ENCODE assay signal across 24 cellular contexts in the genomic region with DNA sequence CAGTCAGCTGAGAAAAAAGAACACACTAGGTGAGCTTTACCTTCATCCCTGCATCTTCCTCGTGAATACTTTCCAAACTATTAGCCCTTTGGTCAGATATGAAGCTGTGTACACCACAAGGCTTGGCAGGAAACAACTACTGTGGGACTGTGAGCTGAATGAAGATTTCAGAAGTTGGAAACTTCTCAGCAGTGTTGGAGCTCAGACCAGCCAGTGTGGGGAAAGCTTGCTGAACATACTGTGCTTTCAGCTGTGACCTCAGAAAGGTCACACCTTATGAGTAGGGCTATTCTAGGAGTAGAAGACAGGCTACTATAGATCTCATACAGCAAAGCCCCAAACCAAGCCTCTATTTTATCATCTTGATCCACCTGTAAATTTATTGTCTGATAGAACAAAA.
DNase-seq lines count a peak whose midpoint lies in the region; ATAC-seq and TF ChIP-seq lines count a peak whose summit lies in the region.
"Had no signal": no experiment of that assay in that cellular context is flagged by ENCODE, and none has a peak within 500 bp of the region (broad histone marks: within the 10 kb centered on the region; RNA-seq: fewer than 3 reads in every experiment).

No MANE protein-coding gene starts in this region.

- WGBS in right cardiac atrium: 41% methylated on average over 1 of the region's 1 CpG

- ATAC-seq in Right ventricle myocardium superior (ENCODE audit: poor library complexity) (peak; percentile 86), right cardiac atrium (peak; percentile 23 to 68), GM21381 (IDR thresholded peaks at IDR 0.05; ENCODE audit: unreplicated experiment) (no peak)
- ATAC-seq: CD8-positive, alpha-beta T cell; GM23338; HepG2 had no signal

- H3K27ac ChIP-seq in left ventricle myocardium inferior (replicated peaks) (no peak overlapping the region), right cardiac atrium (ENCODE audit: low read length) (no peak overlapping the region)
- H3K27ac ChIP-seq: HL-60 had no signal

- H3K4me3 ChIP-seq in left ventricle myocardium inferior (no peak overlapping the region), astrocyte of the spinal cord (ENCODE audit: low read depth, low read length) (no peak overlapping the region), right cardiac atrium (ENCODE audit: low read length) (no peak overlapping the region)
- H3K4me3 ChIP-seq: GM23338 had no signal

- no peaks in the 10 kb centered on the region for H3K27me3 ChIP-seq in left ventricle myocardium inferior (ENCODE audit: low read depth)
- H3K27me3 ChIP-seq in right cardiac atrium (ENCODE audit: control insufficient read depth, insufficient read depth): no peaks in the 10 kb centered on the region

- peaks cover 9% of the 10 kb centered on the region for H3K36me3 ChIP-seq in left ventricle myocardium inferior

- TF ChIP-seq CTCF in left ventricle myocardium inferior (IDR thresholded peaks at IDR 0.05; ENCODE audit: borderline replicate concordance): no peak
- no peak for TF ChIP-seq CTCF in astrocyte of the spinal cord (IDR thresholded peaks at IDR 0.05; ENCODE audit: low read depth, low read length)

- H3K4me1 ChIP-seq in left ventricle myocardium inferior: peaks cover 4% of the 10 kb centered on the region
- H3K4me1 ChIP-seq in right cardiac atrium (ENCODE audit: control insufficient read depth, insufficient read depth, low read length): peaks cover 3% of the 10 kb centered on the region

- DNase-seq in Right ventricle myocardium superior: no peak
- DNase-seq in left ventricle myocardium inferior: no peak
- peak; percentile 26 for DNase-seq in astrocyte of the spinal cord (ENCODE audit: low read depth, low spot score)
- no peak for DNase-seq in right cardiac atrium
- DNase-seq in dermis blood vessel endothelial cell: no peak
- no peak for DNase-seq in COR-L47 (lab: John Stamatoyannopoulos, UW)
- DNase-seq: 8988T; C1 segment of cervical spinal cord; Calu3; CD8-positive, alpha-beta T cell; DMS153; HCEC 1CT; KBM-7; NCI-H1092; NCI-H1436; NCI-H187 treated with DMSO at 0.1 percent for 48 hours; NCI-H226; NCI-H510A treated with DMSO at 0.1 percent for 48 hours; NCI-H748 treated with DMSO at 0.1 percent for 48 hours; OCI-M1 had no signal

- in situ Hi-C loops in astrocyte of the spinal cord (cut with HindIII; ENCODE audit: low sequenced_read_pairs): no loop called here

- intact Hi-C loops in Right ventricle myocardium superior (cut with DNase I): no loop called here
- intact Hi-C loops in left ventricle myocardium inferior (cut with micrococcal nuclease): no loop called here
- intact Hi-C loops in right cardiac atrium (cut with DNase I): no loop called here

- H3K9me3 ChIP-seq in left ventricle myocardium inferior (replicated peaks): peaks cover 13% of the 10 kb centered on the region
- H3K9me3 ChIP-seq in right cardiac atrium (ENCODE audit: control insufficient read depth, low read length): no peaks in the 10 kb centered on the region
